14 cellular contexts compared by ENCODE assay signal in genomic region chr3:94071713-94072284, GRCh38. TPM values are rescaled to one million over a fixed set of nuclear protein-coding genes. Genes with fewer than 3 reads are reported as not detected.
DNase-seq lines count a peak whose midpoint lies in the region; ATAC-seq and TF ChIP-seq lines count a peak whose summit lies in the region.
"Had no signal": no experiment of that assay in that cellular context is flagged by ENCODE, and none has a peak within 500 bp of the region (broad histone marks: within the 10 kb centered on the region; RNA-seq: fewer than 3 reads in every experiment).

No MANE protein-coding gene starts in this region.

- peaks cover 4% of the 10 kb centered on the region for H3K79me1 ChIP-seq in mesendoderm (ENCODE audit: low read length)

- H2BK5ac ChIP-seq in mesendoderm (ENCODE audit: low read length) = no peak overlapping the region

- H3K79me2 ChIP-seq in mesendoderm (ENCODE audit: control insufficient read depth, insufficient read depth, low read length) = no peaks in the 10 kb centered on the region

- H3K4me1 ChIP-seq in mesendoderm (ENCODE audit: control insufficient read depth, low read depth, low read length) = no peaks in the 10 kb centered on the region
- H3K4me1 ChIP-seq in adrenal gland (replicated peaks in 1 of 2) = peaks cover 5% of the 10 kb centered on the region in 2 donors
- H3K4me1 ChIP-seq: testis had no signal

- H2BK15ac ChIP-seq in mesendoderm (replicated peaks; ENCODE audit: low read depth) = no peak overlapping the region

- H3K4ac ChIP-seq in mesendoderm (ENCODE audit: low read depth, low read length) = no peak overlapping the region

- no peaks in the 10 kb centered on the region for H3K27me3 ChIP-seq in mesendoderm (ENCODE audit: insufficient read depth, low read length, poor library complexity)
- no peaks in the 10 kb centered on the region for H3K27me3 ChIP-seq in adrenal gland
- H3K27me3 ChIP-seq: testis had no signal

- no peak overlapping the region for H3K18ac ChIP-seq in mesendoderm (ENCODE audit: low read length)

- H3K9me3 ChIP-seq in adrenal gland (replicated peaks in 1 of 3) = no peaks in the 10 kb centered on the region
- H3K9me3 ChIP-seq: testis had no signal

- TF ChIP-seq CTCF in adrenal gland (IDR thresholded peaks at IDR 0.05) = no peak

- peaks cover 2% of the 10 kb centered on the region for H3K36me3 ChIP-seq in mesendoderm (ENCODE audit: control insufficient read depth, insufficient read depth, low read length)
- peaks cover 0 to 7% of the 10 kb centered on the region in 2 donors for H3K36me3 ChIP-seq in adrenal gland (replicated peaks in 1 of 2)

- H3K23ac ChIP-seq in mesendoderm (ENCODE audit: low read length) = no peak overlapping the region

- H3K9ac ChIP-seq in mesendoderm (ENCODE audit: low read length) = no peak overlapping the region

- no peak overlapping the region for H2AK5ac ChIP-seq in mesendoderm (ENCODE audit: low read length)

- no peak overlapping the region for H4K5ac ChIP-seq in mesendoderm (ENCODE audit: low read length)

- peak; percentile 48 to 59 for ATAC-seq in activated CD4-positive, CD25-positive, alpha-beta regulatory T cell treated with anti-CD3 and anti-CD28 coated beads, Interleukin-2, amount 50 U/mL, for 24 hours
- ATAC-seq in GM21737 (IDR thresholded peaks at IDR 0.05; ENCODE audit: unreplicated experiment) (peak; percentile 82), HG03354 (IDR thresholded peaks at IDR 0.05; ENCODE audit: poor library complexity, severe bottlenecking, unreplicated experiment) (peak; percentile 79)

- no peak for TF ChIP-seq POLR2A in adrenal gland (IDR thresholded peaks at IDR 0.05)

- no CpG with 5 or more reads among the region's 4 CpGs for WGBS in mesendoderm (ENCODE audit: extremely low coverage, insufficient coverage, low lambda C conversion rate)
- WGBS in adrenal gland, 4 donors = 88 to 89% (median 88%) methylated on average over 4 of the region's 4 CpGs

- H2BK120ac ChIP-seq in mesendoderm (ENCODE audit: low read depth, low read length) = no peak overlapping the region

- no peak for DNase-seq in activated CD4-positive, CD25-positive, alpha-beta regulatory T cell treated with anti-CD3 and anti-CD28 coated beads, Interleukin-2, amount 50 U/mL, for 72 hours
- no peak for DNase-seq in mesendoderm
- DNase-seq in activated CD4-positive, CD25-positive, alpha-beta regulatory T cell (lab: John Stamatoyannopoulos, UW) = no peak
- no peak for DNase-seq in HPDE6-E6E7 (ENCODE audit: extremely low spot score)
- DNase-seq in adrenal gland = no peak
- DNase-seq: activated gamma-delta T cell treated with Interleukin-2 at 50 U/mL for 16 hours; endodermal cell; stimulated activated CD4-positive, alpha-beta T cell treated with anti-CD3 and anti-CD28 coated beads, Interleukin-1b, Interleukin-23, amount 100 ng/mL, for 48 hours; testis had no signal

- no peak overlapping the region for H4K8ac ChIP-seq in mesendoderm (ENCODE audit: low read depth, low read length)

- H3K56ac ChIP-seq in mesendoderm (ENCODE audit: low read length) = peak overlapping the region; percentile 54

- intact Hi-C loops in adrenal gland (cut with DNase I) = no loop called here

- no peak overlapping the region for H3K4me3 ChIP-seq in mesendoderm (ENCODE audit: low read length)
- no peak overlapping the region for H3K4me3 ChIP-seq in adrenal gland
- H3K4me3 ChIP-seq: testis had no signal

- no peak overlapping the region for H3K4me2 ChIP-seq in mesendoderm (ENCODE audit: low read length)

- H3K27ac ChIP-seq in mesendoderm (ENCODE audit: low read depth, low read length) (peak overlapping the region; percentile 11), adrenal gland (no peak overlapping the region)
- H3K27ac ChIP-seq: 22Rv1, testis had no signal

RNA-seq across cellular contexts. Expression of gene NSUN3, which starts 8.9 kb away (rescaled TPM):
- 4.3 TPM for polyA plus RNA-seq in mesendoderm (2013, experiment 1 of 2)
- polyA plus RNA-seq in mesendoderm (2013, experiment 2 of 2) = 4.3 TPM
- total RNA-seq in adrenal gland = 10 to 100 TPM in 6 of 8 donors, 1 to 10 TPM in 2; 5.1 to 17.7 (median 12.1) TPM
- 10 to 100 TPM in 1 of 3 donors, 1 to 10 TPM in 2; 3.1 to 15.2 (median 5.2) TPM for polyA plus RNA-seq in adrenal gland

RNA-seq across cellular contexts. Expression of gene DHFR2, which starts 9.1 kb away (rescaled TPM):
- 1.6 TPM for polyA plus RNA-seq in mesendoderm (2013, experiment 1 of 2)
- polyA plus RNA-seq in mesendoderm (2013, experiment 2 of 2) = 1.5 TPM
- total RNA-seq in adrenal gland = 10 to 100 TPM in 2 of 8 donors, 1 to 10 TPM in 6; 2.3 to 12.3 (median 7.7) TPM
- 1 to 10 TPM; 3.1 to 9.2 (median 4.8) TPM for polyA plus RNA-seq in adrenal gland

RNA-seq across cellular contexts. Expression of gene STX19, which starts 43.4 kb away (rescaled TPM):
- 0.04 TPM for polyA plus RNA-seq in mesendoderm (2013, experiment 1 of 2)
- polyA plus RNA-seq in mesendoderm (2013, experiment 2 of 2) = 0.06 TPM
- total RNA-seq in adrenal gland = not detected
- under 1 TPM; 0.07 to 0.26 (median 0.24) TPM for polyA plus RNA-seq in adrenal gland
- total RNA-seq: endodermal cell, G401, testis had no signal
